In the genomic region with DNA sequence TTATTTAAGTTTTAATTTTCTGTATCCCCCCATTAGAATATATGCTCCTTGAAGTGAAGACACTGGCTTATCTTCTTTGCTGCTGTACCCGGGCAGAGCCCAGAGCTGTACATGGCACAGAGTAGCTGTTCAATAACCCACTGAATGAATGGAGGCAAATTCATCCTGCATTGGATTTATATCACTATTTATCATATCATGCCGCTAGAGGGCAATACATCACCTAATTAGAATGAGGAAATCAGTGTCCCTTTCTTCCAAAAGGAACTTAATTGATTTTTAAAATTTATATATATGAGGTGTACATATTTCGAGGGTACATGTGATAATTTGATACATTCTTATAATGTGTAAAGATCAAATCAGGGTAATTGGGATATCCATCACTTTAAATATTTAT, we compare ENCODE assay signal across 8 cellular contexts.
DNase-seq lines count a peak whose midpoint lies in the region; ATAC-seq and TF ChIP-seq lines count a peak whose summit lies in the region.

No MANE protein-coding gene starts in this region.

- H3K23ac ChIP-seq in H9 (ENCODE audit: insufficient read length, low read depth, low read length), result no peak overlapping the region

- H2BK120ac ChIP-seq in H9 (ENCODE audit: low read depth, low read length, poor library complexity, severe bottlenecking), result no peak overlapping the region

- no peak overlapping the region for H2BK12ac ChIP-seq in H9 (ENCODE audit: insufficient read length, low read depth, low read length)

- no peak overlapping the region for H4K5ac ChIP-seq in H9 (ENCODE audit: insufficient read length, low read depth, low read length)

- no peak overlapping the region for H3K14ac ChIP-seq in H9 (ENCODE audit: insufficient read depth, low read length)

- no peak overlapping the region for H2AFZ ChIP-seq in H9 (ENCODE audit: low read length)

- H3K4me3 Mint-ChIP-seq in H9, result no peak overlapping the region

- TF ChIP-seq CTCF in AG09309 (IDR thresholded peaks at IDR 0.05; ENCODE audit: control insufficient read depth, insufficient read depth, low read depth, low read length, missing control alignments) (peak; percentile 51), H9 (conservative IDR thresholded peaks at IDR 0.05) (peak; percentile 75), colonic mucosa (IDR thresholded peaks at IDR 0.05) (peak; percentile 56)

- no peaks in the 10 kb centered on the region for H3K36me3 Mint-ChIP-seq in H9 (ENCODE audit: insufficient read depth in 1 of 3, low read depth in 3 of 3)

- WGBS in H9 (ENCODE audit: extremely low coverage, insufficient read length, low lambda C conversion rate), result no CpG with 5 or more reads among the region's 3 CpGs

- H3T11ph ChIP-seq in H9 (ENCODE audit: low read length), result no peak overlapping the region

- no peak overlapping the region for H3K4ac ChIP-seq in H9 (ENCODE audit: low read depth, low read length)

- H3K79me1 ChIP-seq in H9 (ENCODE audit: insufficient read depth, low read depth, low read length, poor library complexity, severe bottlenecking), result no peaks in the 10 kb centered on the region

- H3K18ac ChIP-seq in H9 (ENCODE audit: insufficient read length, low read depth, low read length), result no peak overlapping the region

- ATAC-seq in HG02981 (IDR thresholded peaks at IDR 0.05; ENCODE audit: unreplicated experiment) (no peak), GM21528 (IDR thresholded peaks at IDR 0.05; ENCODE audit: low FRiP score, unreplicated experiment) (no peak)

- H3K9me3 ChIP-seq in H9 (ENCODE audit: control insufficient read depth, low read depth, low read length) (no peaks in the 10 kb centered on the region), colonic mucosa (no peaks in the 10 kb centered on the region)

- no peak overlapping the region for H4K8ac ChIP-seq in H9 (replicated peaks; ENCODE audit: insufficient read length, low read depth, low read length)

- H3K4me3 ChIP-seq in AG09309 (ENCODE audit: control insufficient read depth, low read depth, low read length), result no peak overlapping the region
- no peak overlapping the region for H3K4me3 ChIP-seq in colonic mucosa

- no peaks in the 10 kb centered on the region for H3K27me3 ChIP-seq in H9 (ENCODE audit: insufficient read depth, low read length)
- no peaks in the 10 kb centered on the region for H3K27me3 ChIP-seq in colonic mucosa

- H2BK20ac ChIP-seq in H9 (ENCODE audit: low read depth, low read length, poor library complexity, severe bottlenecking), result no peak overlapping the region

- H3K56ac ChIP-seq in H9 (ENCODE audit: insufficient read length, low read depth, low read length), result no peak overlapping the region

- no peaks in the 10 kb centered on the region for H3K9me3 Mint-ChIP-seq in H9

- no peaks in the 10 kb centered on the region for H4K20me1 ChIP-seq in H9 (ENCODE audit: control insufficient read depth, insufficient read depth, insufficient read length)

- H2AK5ac ChIP-seq in H9 (ENCODE audit: insufficient read length, low read length), result no peak overlapping the region

- no peaks in the 10 kb centered on the region for H3K36me3 ChIP-seq in colonic mucosa

- no peak overlapping the region for H3K9ac ChIP-seq in H9 (ENCODE audit: extremely low read depth, insufficient read length, low read length)
- H3K9ac ChIP-seq in colonic mucosa (ENCODE audit: low read depth in 2 of 2, low read length in 2 of 2), result no peak overlapping the region

- H3K27ac Mint-ChIP-seq in H9, result no peak overlapping the region

- no peak overlapping the region for H2BK15ac ChIP-seq in H9 (ENCODE audit: low read depth, low read length)

- intact Hi-C loops in colonic mucosa (cut with DNase I), result loop anchor here (5.0 kb wide), 1 partner anchor 827 kb away; no protein-coding TSS in a partner anchor

- H4K91ac ChIP-seq in H9 (ENCODE audit: insufficient read length, low read depth, low read length), result no peak overlapping the region

- H3K27ac ChIP-seq in H9 (ENCODE audit: insufficient read length, low read depth, low read length) (no peak overlapping the region), colonic mucosa (no peak overlapping the region)

- H2BK5ac ChIP-seq in H9 (ENCODE audit: insufficient read length, low read length), result no peak overlapping the region

- H3K4me2 ChIP-seq in H9 (ENCODE audit: insufficient read depth, insufficient read length, low read length), result no peak overlapping the region

- H3K79me2 ChIP-seq in H9 (ENCODE audit: insufficient read depth, low read length), result no peaks in the 10 kb centered on the region

- no peaks in the 10 kb centered on the region; the same call in 1 of the 2 replicates for H3K27me3 Mint-ChIP-seq in H9 (ENCODE audit: low read depth)

- H3K4me1 Mint-ChIP-seq in H9, result peaks cover 13 to 18% of the 10 kb centered on the region in 2 experiments

- DNase-seq in AG09309 (ENCODE audit: low read depth) (no peak), H9 (no peak), NCI-H748 (lab: John Stamatoyannopoulos, UW; ENCODE audit: unreplicated experiment) (peak; percentile 70), colonic mucosa (no peak), myocyte (ENCODE audit: low read depth) (peak; percentile 47), UCSD-AML1 (lab: John Stamatoyannopoulos, UW; ENCODE audit: unreplicated experiment) (no peak)

- H3K23me2 ChIP-seq in H9 (ENCODE audit: insufficient read length, low read depth, low read length, poor library complexity, severe bottlenecking), result no peaks in the 10 kb centered on the region

- peaks cover 2% of the 10 kb centered on the region; the same call in 1 of the 2 replicates for H3K4me1 ChIP-seq in H9 (ENCODE audit: insufficient read depth, low read length)
- no peaks in the 10 kb centered on the region for H3K4me1 ChIP-seq in colonic mucosa

Comparison
In these comparisons a context has a peak if more than half of its experiments do, and no peak if none do; other contexts are left out.
1. DNase-seq: peak in NCI-H748 (single experiment) and myocyte (single experiment); none in AG09309 (single experiment), H9 (single experiment), colonic mucosa (single experiment) and UCSD-AML1 (single experiment).
2. Peak in every context shown above with its lines, with median percentiles within 50 percentile points of each other: CTCF ChIP-seq.